8 cellular contexts compared by ENCODE assay signal in the genomic region with DNA sequence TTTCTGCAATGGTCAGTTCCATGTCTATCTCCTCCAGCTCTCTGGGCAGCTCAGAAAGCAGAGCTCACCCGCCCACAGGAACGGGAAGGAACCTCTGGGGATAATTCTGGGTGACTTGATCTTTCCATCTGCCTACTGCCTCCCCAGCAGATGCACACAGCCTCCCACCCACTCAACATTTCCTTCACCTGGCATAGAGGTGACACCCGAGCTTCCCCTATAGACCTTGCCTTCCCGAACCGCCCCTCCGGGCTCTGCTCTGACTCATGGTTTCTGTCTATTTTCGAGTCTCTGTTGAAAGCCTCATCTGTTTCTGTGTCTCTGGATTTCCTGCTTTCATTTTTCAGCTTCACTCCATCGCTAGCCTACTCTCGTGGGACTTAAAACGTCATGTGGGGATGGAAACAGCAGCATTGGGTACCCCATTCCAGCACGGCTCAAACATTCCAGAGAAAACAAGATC. TPM values are rescaled to one million over a fixed set of nuclear protein-coding genes. Genes with fewer than 3 reads are reported as not detected.
A peak's percentile ranks its signal among the peaks of the same experiment; 100 is the strongest.
DNase-seq lines count a peak whose midpoint lies in the region; ATAC-seq, FAIRE-seq and TF ChIP-seq lines count a peak whose summit lies in the region.

No MANE protein-coding gene starts in this region.

- DNase-seq in MCF 10A (ENCODE audit: unreplicated experiment), result peak; percentile 81
- DNase-seq in mammary epithelial cell, result no peak
- peak; percentile 58 to 84 for DNase-seq in activated CD8-positive, alpha-beta memory T cell treated with anti-CD3 and anti-CD28 coated beads for 4 hours (ENCODE audit: low read depth in 2 of 2)
- peak; percentile 57 for DNase-seq in fibroblast of gingiva (ENCODE audit: low read depth)
- DNase-seq in stimulated activated CD4-positive, alpha-beta T cell treated with anti-CD3 and anti-CD28 coated beads, Interleukin-15, amount 100 ng/mL, for 24 hours, result peak; percentile 92
- DNase-seq in NCI-H510A treated with DMSO at 0.1 percent for 48 hours (lab: John Stamatoyannopoulos, UW), result no peak
- DNase-seq in frontal cortex (ENCODE audit: low spot score in 2 of 2), result no peak

- CTCF ChIA-PET in MCF 10A (lab: Yijun Ruan, JAX), result interaction anchor here (0.7 to 1.9 kb wide), 4 partner anchors 10 to 22 kb away, joined by 3 to 11 read pairs (median 6); no protein-coding TSS in a partner anchor
- CTCF ChIA-PET in mammary epithelial cell (lab: Charles Lee; ENCODE audit: low non-redundant PET), result no interaction called here

- H3K27me3 ChIP-seq in mammary epithelial cell (ENCODE audit: insufficient read depth, low read length), result no peaks in the 10 kb centered on the region

- peaks cover 22% of the 10 kb centered on the region for H3K4me1 Mint-ChIP-seq in MCF 10A (ENCODE audit: insufficient read depth, unreplicated experiment)

- no peaks in the 10 kb centered on the region for H3K9me3 ChIP-seq in mammary epithelial cell (replicated peaks; ENCODE audit: insufficient read depth, low read length)

- TF ChIP-seq CTCF in MCF 10A (IDR thresholded peaks at IDR 0.05; ENCODE audit: unreplicated experiment) (no peak), mammary epithelial cell (conservative IDR thresholded peaks at IDR 0.05 in 1 of 2, IDR thresholded peaks at IDR 0.05 in 1 of 2; ENCODE audit: extremely low read depth in 1 of 2, insufficient read depth in 1 of 2, low read depth in 1 of 2, low read length in 2 of 2) (no peak)

- no peaks in the 10 kb centered on the region for H3K9me3 Mint-ChIP-seq in MCF 10A (ENCODE audit: unreplicated experiment)

- dilution Hi-C loops in mammary epithelial cell (cut with HindIII; ENCODE audit: low sequenced_read_pairs), result no loop called here

- H2AFZ ChIP-seq in mammary epithelial cell (ENCODE audit: low read depth, low read length), result no peak overlapping the region

- H3K4me3 ChIP-seq in mammary epithelial cell (replicated peaks in 1 of 3; ENCODE audit: insufficient read depth in 1 of 3, low read depth in 2 of 3, low read length in 3 of 3), result no peak overlapping the region

- H3K36me3 Mint-ChIP-seq in MCF 10A (ENCODE audit: insufficient read depth, unreplicated experiment), result peaks cover 47% of the 10 kb centered on the region

- BruUV-seq in MCF 10A (replicated peaks; lab: Mats Ljungman, UMichigan) (no TSS peak), mammary epithelial cell (replicated peaks; lab: Mats Ljungman, UMichigan) (no TSS peak)

- H3K4me3 Mint-ChIP-seq in MCF 10A (ENCODE audit: unreplicated experiment), result no peak overlapping the region

- peak overlapping the region; percentile 93 for H3K27ac Mint-ChIP-seq in MCF 10A (ENCODE audit: low read depth, unreplicated experiment)

- peaks cover 5% of the 10 kb centered on the region for H3K4me1 ChIP-seq in mammary epithelial cell (ENCODE audit: insufficient read depth, low read length)

- no peaks in the 10 kb centered on the region for H3K27me3 Mint-ChIP-seq in MCF 10A (ENCODE audit: insufficient read depth, unreplicated experiment)

- intact Hi-C loops in MCF 10A (cut with micrococcal nuclease), result no loop called here
- intact Hi-C loops in mammary epithelial cell (cut with micrococcal nuclease), result no loop called here

- no peak overlapping the region for H3K9ac ChIP-seq in mammary epithelial cell (ENCODE audit: insufficient read depth, low read length)

- no peak overlapping the region for H3K4me2 ChIP-seq in mammary epithelial cell (ENCODE audit: insufficient read depth, low read depth, low read length)

- no peak for FAIRE-seq in frontal cortex (lab: Jason Lieb, UNC)

- no peak overlapping the region for H3K27ac ChIP-seq in mammary epithelial cell (ENCODE audit: insufficient read depth, low read depth, low read length)

- H3K36me3 ChIP-seq in mammary epithelial cell (ENCODE audit: insufficient read depth, low read length), result peaks cover 8% of the 10 kb centered on the region

- WGBS in mammary epithelial cell (ENCODE audit: low coverage, missing lambda C conversion rate), result 93% methylated on average over 11 of the region's 11 CpGs

- in situ Hi-C loops in mammary epithelial cell (cut with MboI; ENCODE audit: low sequenced_read_pairs in 2 of 2), result no loop called here

- peak; percentile 71 for ATAC-seq in HG03457 (IDR thresholded peaks at IDR 0.05; ENCODE audit: unreplicated experiment)

- no peaks in the 10 kb centered on the region for H4K20me1 ChIP-seq in mammary epithelial cell (ENCODE audit: insufficient read depth, low read length)

- peaks cover 50% of the 10 kb centered on the region for H3K79me2 ChIP-seq in mammary epithelial cell (ENCODE audit: insufficient read depth, low read length)

- POLR2A ChIA-PET in MCF 10A (lab: Yijun Ruan, JAX), result interaction anchor here (0.6 to 2.9 kb wide), 9 partner anchors 9 to 350 kb away, joined by 3 to 24 read pairs (median 3); partner anchors contain the start of genes GGA3, MIF4GD and MRPS7

RNA-seq across cellular contexts. Expression of gene GGA3, which starts 11.4 kb away (rescaled TPM):
- total RNA-seq in MCF 10A (2022) (32.7 and 39.5 TPM in 2 replicates), mammary epithelial cell (10 to 100 TPM in 1 of 2 donors, 1 to 10 TPM in 1; 9.7 to 30.9 TPM), frontal cortex (15.1 TPM)
- polyA plus RNA-seq in mammary epithelial cell, result 20.2 TPM
- 21.6 TPM for polyA minus RNA-seq in mammary epithelial cell

RNA-seq across cellular contexts. Expression of gene MRPS7, which starts 11.6 kb away (rescaled TPM):
- total RNA-seq in MCF 10A (2022) (73.9 and 75.0 TPM in 2 replicates), mammary epithelial cell (10 to 100 TPM; 36.0 to 55.5 TPM), frontal cortex (37.1 TPM)
- polyA plus RNA-seq in mammary epithelial cell, result 77.7 TPM
- 122 TPM for polyA minus RNA-seq in mammary epithelial cell

RNA-seq across cellular contexts. Expression of gene MIF4GD, which starts 21.0 kb away (rescaled TPM):
- total RNA-seq in MCF 10A (2022) (23.3 and 29.6 TPM in 2 replicates), mammary epithelial cell (10 to 100 TPM in 1 of 2 donors, 1 to 10 TPM in 1; 9.7 to 14.6 TPM), frontal cortex (8.2 TPM)
- 21.0 TPM for polyA plus RNA-seq in mammary epithelial cell
- 10.6 TPM for polyA minus RNA-seq in mammary epithelial cell

RNA-seq across cellular contexts. Expression of gene SLC25A19, which starts 39.2 kb away (rescaled TPM):
- total RNA-seq in MCF 10A (2022) (14.8 and 22.6 TPM in 2 replicates), mammary epithelial cell (10 to 100 TPM in 1 of 2 donors, 1 to 10 TPM in 1; 4.5 to 12.1 TPM), frontal cortex (6.9 TPM)
- 14.8 TPM for polyA plus RNA-seq in mammary epithelial cell
- polyA minus RNA-seq in mammary epithelial cell, result 30.3 TPM

RNA-seq across cellular contexts. Expression of gene NUP85, which starts 44.6 kb away (rescaled TPM):
- 42.3 and 49.2 TPM in 2 replicates for total RNA-seq in MCF 10A (2022)
- total RNA-seq in mammary epithelial cell, result 10 to 100 TPM; 28.2 to 60.8 TPM
- 75.8 TPM for polyA plus RNA-seq in mammary epithelial cell
- polyA minus RNA-seq in mammary epithelial cell, result 144 TPM
- 28.1 TPM for total RNA-seq in frontal cortex

Comparison
In these comparisons a context has a peak if more than half of its experiments do, and no peak if none do; other contexts are left out.
1. DNase-seq: peak in MCF 10A (single experiment), activated CD8-positive, alpha-beta memory T cell treated with anti-CD3 and anti-CD28 coated beads for 4 hours (2 of 2), fibroblast of gingiva (single experiment) and stimulated activated CD4-positive, alpha-beta T cell treated with anti-CD3 and anti-CD28 coated beads, Interleukin-15, amount 100 ng/mL, for 24 hours (single experiment); none in mammary epithelial cell (single experiment), NCI-H510A treated with DMSO at 0.1 percent for 48 hours (single experiment) and frontal cortex (0 of 2).